Comparison of ENCODE assay signal across 10 cellular contexts in genomic region chr3:113546414-113546893, GRCh38. TPM values are rescaled to one million over a fixed set of nuclear protein-coding genes. Genes with fewer than 3 reads are reported as not detected.
DNase-seq lines count a peak whose midpoint lies in the region; ATAC-seq and TF ChIP-seq lines count a peak whose summit lies in the region.
"Had no signal": no experiment of that assay in that cellular context is flagged by ENCODE, and none has a peak within 500 bp of the region (broad histone marks: within the 10 kb centered on the region; RNA-seq: fewer than 3 reads in every experiment).

No MANE protein-coding gene starts in this region.

- no peaks in the 10 kb centered on the region for H3K79me2 ChIP-seq in osteoblast (ENCODE audit: insufficient read depth, low read length)

- TF ChIP-seq CTCF in osteoblast (IDR thresholded peaks at IDR 0.05; ENCODE audit: extremely low read depth, low read depth, low read length) (no peak), prostate gland (IDR thresholded peaks at IDR 0.05) (no peak)

- H3K4me1 Mint-ChIP-seq in activated T-helper 1 cell treated with anti-CD3 and anti-CD28 coated beads, Interleukin-12 subunit alpha, Interleukin-12 subunit beta, Interleukin-2, Interleukin-4 antibody, amounts not matched to agents 30 ng/mL and 10 ng/mL and 1 ng/mL, durations not matched to agents 14 hours and 24 hours and 36 hours (ENCODE audit: low read depth), result peaks cover 15% of the 10 kb centered on the region

- H3K27ac Mint-ChIP-seq in activated T-helper 1 cell treated with anti-CD3 and anti-CD28 coated beads, Interleukin-12 subunit alpha, Interleukin-12 subunit beta, Interleukin-2, Interleukin-4 antibody, amounts not matched to agents 30 ng/mL and 10 ng/mL and 1 ng/mL, durations not matched to agents 14 hours and 24 hours and 36 hours, result peak overlapping the region; percentile 32

- DNase-seq in activated T-helper 1 cell treated with anti-CD3 and anti-CD28 coated beads, Interleukin-12 subunit alpha, Interleukin-12 subunit beta, Interleukin-2, Interleukin-4 antibody, amounts not matched to agents 30 ng/mL and 10 ng/mL and 1 ng/mL, durations not matched to agents 14 hours and 24 hours and 36 hours (ENCODE audit: low spot score), result no peak
- no peak for DNase-seq in osteoblast (ENCODE audit: insufficient read length, low spot score, missing footprints)
- DNase-seq in stimulated activated CD4-positive, alpha-beta T cell treated with anti-CD3 and anti-CD28 coated beads, Interleukin-2, amount 100 ng/mL, for 48 hours, result no peak
- no peak for DNase-seq in NCI-H2029 treated with DMSO at 0.1 percent for 48 hours (lab: John Stamatoyannopoulos, UW)
- no peak for DNase-seq in prostate gland (ENCODE audit: low spot score)
- DNase-seq: effector memory CD4-positive, alpha-beta T cell; retina had no signal

- H3K9me3 ChIP-seq in osteoblast (ENCODE audit: low read depth, low read length), result no peaks in the 10 kb centered on the region
- H3K9me3 ChIP-seq in prostate gland, result no peaks in the 10 kb centered on the region

- H3K36me3 Mint-ChIP-seq in activated T-helper 1 cell treated with anti-CD3 and anti-CD28 coated beads, Interleukin-12 subunit alpha, Interleukin-12 subunit beta, Interleukin-2, Interleukin-4 antibody, amounts not matched to agents 30 ng/mL and 10 ng/mL and 1 ng/mL, durations not matched to agents 14 hours and 24 hours and 36 hours (ENCODE audit: low read depth), result peaks cover 22% of the 10 kb centered on the region

- H4K20me1 ChIP-seq in osteoblast (ENCODE audit: insufficient read depth, low read length), result no peaks in the 10 kb centered on the region

- ATAC-seq in GM18505 (IDR thresholded peaks at IDR 0.05; ENCODE audit: unreplicated experiment) (peak; percentile 89), GM19468 (IDR thresholded peaks at IDR 0.05; ENCODE audit: extremely low read depth, unreplicated experiment) (peak; percentile 73), HG03095 (IDR thresholded peaks at IDR 0.05; ENCODE audit: unreplicated experiment) (peak; percentile 90)

- H3K4me1 ChIP-seq in osteoblast (ENCODE audit: insufficient read depth, low read length) (no peaks in the 10 kb centered on the region), prostate gland (replicated peaks) (no peaks in the 10 kb centered on the region)

- H3K27me3 Mint-ChIP-seq in activated T-helper 1 cell treated with anti-CD3 and anti-CD28 coated beads, Interleukin-12 subunit alpha, Interleukin-12 subunit beta, Interleukin-2, Interleukin-4 antibody, amounts not matched to agents 30 ng/mL and 10 ng/mL and 1 ng/mL, durations not matched to agents 14 hours and 24 hours and 36 hours (ENCODE audit: insufficient read depth), result no peaks in the 10 kb centered on the region

- no peak overlapping the region for H2AFZ ChIP-seq in osteoblast (ENCODE audit: low read length)

- TF ChIP-seq POLR2A in GM18505 (IDR thresholded peaks at IDR 0.05; ENCODE audit: borderline replicate concordance, extremely low read depth, insufficient read depth, insufficient read length) (no peak), prostate gland (IDR thresholded peaks at IDR 0.05) (no peak)

- 44% methylated on average over 3 of the region's 3 CpGs for WGBS in prostate gland

- no peak overlapping the region for H3K4me2 ChIP-seq in osteoblast (ENCODE audit: insufficient read depth, low read length)

- H3K27me3 ChIP-seq in osteoblast (ENCODE audit: insufficient read depth, low read length), result peaks cover 11% of the 10 kb centered on the region
- H3K27me3 ChIP-seq in prostate gland (replicated peaks; ENCODE audit: insufficient read depth), result no peaks in the 10 kb centered on the region

- H3K4me3 Mint-ChIP-seq in activated T-helper 1 cell treated with anti-CD3 and anti-CD28 coated beads, Interleukin-12 subunit alpha, Interleukin-12 subunit beta, Interleukin-2, Interleukin-4 antibody, amounts not matched to agents 30 ng/mL and 10 ng/mL and 1 ng/mL, durations not matched to agents 14 hours and 24 hours and 36 hours, result peak overlapping the region; percentile 23

- intact Hi-C loops in activated T-helper 1 cell treated with anti-CD3 and anti-CD28 coated beads, Interleukin-12 subunit alpha, Interleukin-12 subunit beta, Interleukin-2, Interleukin-4 antibody, amounts not matched to agents 30 ng/mL and 10 ng/mL and 1 ng/mL, durations not matched to agents 14 hours and 24 hours and 36 hours (cut with micrococcal nuclease), result loop anchor here (5.0 kb wide), 1 partner anchor 34 kb away; no protein-coding TSS in a partner anchor
- intact Hi-C loops in prostate gland (cut with DNase I), result no loop called here

- H3K27ac ChIP-seq in osteoblast (ENCODE audit: low read depth, low read length) (no peak overlapping the region), prostate gland (no peak overlapping the region)

- H3K4me3 ChIP-seq in osteoblast (ENCODE audit: insufficient read depth, low read length) (no peak overlapping the region), prostate gland (no peak overlapping the region)

- no peaks in the 10 kb centered on the region for H3K9me3 Mint-ChIP-seq in activated T-helper 1 cell treated with anti-CD3 and anti-CD28 coated beads, Interleukin-12 subunit alpha, Interleukin-12 subunit beta, Interleukin-2, Interleukin-4 antibody, amounts not matched to agents 30 ng/mL and 10 ng/mL and 1 ng/mL, durations not matched to agents 14 hours and 24 hours and 36 hours

- H3K36me3 ChIP-seq in osteoblast (ENCODE audit: insufficient read depth, low read length) (no peaks in the 10 kb centered on the region), prostate gland (no peaks in the 10 kb centered on the region)

RNA-seq across cellular contexts. Expression of gene SIDT1, which starts 14.1 kb away (rescaled TPM):
- 11.3 and 12.2 TPM in 2 replicates for total RNA-seq in activated T-helper 1 cell treated with anti-CD3 and anti-CD28 coated beads, Interleukin-12 subunit alpha, Interleukin-12 subunit beta, Interleukin-2, Interleukin-4 antibody, amounts not matched to agents 30 ng/mL and 10 ng/mL and 1 ng/mL, durations not matched to agents 14 hours and 24 hours and 36 hours
- total RNA-seq in osteoblast (under 0.01 TPM in 2 replicates), prostate gland (10 to 100 TPM; 19.9 to 31.2 TPM)

RNA-seq across cellular contexts. Expression of gene SPICE1, which starts 31.5 kb away (rescaled TPM):
- total RNA-seq in activated T-helper 1 cell treated with anti-CD3 and anti-CD28 coated beads, Interleukin-12 subunit alpha, Interleukin-12 subunit beta, Interleukin-2, Interleukin-4 antibody, amounts not matched to agents 30 ng/mL and 10 ng/mL and 1 ng/mL, durations not matched to agents 14 hours and 24 hours and 36 hours, result 14.3 and 20.9 TPM in 2 replicates
- total RNA-seq in osteoblast (18.0 and 18.8 TPM in 2 replicates), prostate gland (10 to 100 TPM; 20.1 to 23.7 TPM)

Comparison
In these comparisons a context has a peak if more than half of its experiments do, and no peak if none do; other contexts are left out.
1. RNA of gene SIDT1, which starts 14.1 kb away (total RNA-seq): 19.9 to 31.2 TPM in prostate gland and 11.3 to 12.2 TPM in activated T-helper 1 cell treated with anti-CD3 and anti-CD28 coated beads, Interleukin-12 subunit alpha, Interleukin-12 subunit beta, Interleukin-2, Interleukin-4 antibody, amounts not matched to agents 30 ng/mL and 10 ng/mL and 1 ng/mL, durations not matched to agents 14 hours and 24 hours and 36 hours; under 0.01 TPM in osteoblast; every median in the first group is over 10 times any median in the second.
2. Peak in every context shown above with its lines, with median percentiles within 50 percentile points of each other: ATAC-seq.